In the genomic region with DNA sequence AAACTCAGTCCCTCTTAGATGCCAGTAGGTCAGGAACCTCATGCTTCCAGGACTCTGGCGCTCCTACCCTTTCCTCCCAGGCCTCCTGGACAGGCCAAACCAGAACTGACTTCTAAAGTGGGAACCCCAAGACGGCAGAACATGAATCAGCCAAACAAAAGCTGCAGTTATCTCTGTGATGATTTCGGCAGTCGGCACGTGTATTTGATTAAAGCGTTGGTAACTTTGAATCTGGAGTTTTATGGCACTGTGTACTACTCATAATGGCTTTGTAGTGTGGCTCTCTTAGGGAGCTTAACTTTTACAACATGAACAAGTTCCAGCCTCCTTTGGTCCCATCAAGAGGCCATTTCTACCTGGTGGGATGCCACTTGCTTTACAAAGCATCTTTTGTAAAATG, we compare ENCODE assay signal across 11 cellular contexts. TPM values are rescaled to one million over a fixed set of nuclear protein-coding genes. Genes with fewer than 3 reads are reported as not detected.
DNase-seq lines count a peak whose midpoint lies in the region; ATAC-seq and TF ChIP-seq lines count a peak whose summit lies in the region.
"Had no signal": no experiment of that assay in that cellular context is flagged by ENCODE, and none has a peak within 500 bp of the region (broad histone marks: within the 10 kb centered on the region; RNA-seq: fewer than 3 reads in every experiment).

No MANE protein-coding gene starts in this region.

- TF ChIP-seq CTCF in Panc1 (IDR thresholded peaks at IDR 0.05) (no peak), coronary artery (IDR thresholded peaks at IDR 0.05) (no peak), thyroid gland (IDR thresholded peaks at IDR 0.05) (no peak), BE2C (IDR thresholded peaks at IDR 0.05; ENCODE audit: low read depth, low read length) (no peak)

- no peaks in the 10 kb centered on the region for H3K27me3 ChIP-seq in Panc1 (ENCODE audit: control insufficient read depth, insufficient read depth, low read length)
- H3K27me3 ChIP-seq in mucosa of stomach (ENCODE audit: control insufficient read depth, insufficient read depth, low read length), result no peaks in the 10 kb centered on the region
- H3K27me3 ChIP-seq in thyroid gland, result no peaks in the 10 kb centered on the region
- no peaks in the 10 kb centered on the region for H3K27me3 ChIP-seq in BE2C

- in situ Hi-C loops in Panc1 (cut with HindIII; ENCODE audit: low pct_unique_long_range_greater_than_20kb, low sequenced_read_pairs), result loop anchor here (25.0 kb wide), 2 partner anchors 1126 to 1676 kb away; a partner anchor contains a TSS

- H3K4me3 ChIP-seq in Panc1 (ENCODE audit: low read depth in 2 of 2, low read length in 2 of 2) (no peak overlapping the region), coronary artery (peak overlapping the region; percentile 8), mucosa of stomach (ENCODE audit: low read length) (no peak overlapping the region), thyroid gland (replicated peaks in 1 of 3) (no peak overlapping the region), BE2C (ENCODE audit: low read depth, low read length) (no peak overlapping the region)

- H3K36me3 ChIP-seq in Panc1 (ENCODE audit: control insufficient read depth, insufficient read depth, low read length) (peaks cover 21% of the 10 kb centered on the region; the same call in 1 of the 2 replicates), mucosa of stomach (ENCODE audit: control insufficient read depth, insufficient read depth, low read length) (no peaks in the 10 kb centered on the region), thyroid gland (no peaks in the 10 kb centered on the region), BE2C (peaks cover 10% of the 10 kb centered on the region)

- BruUV-seq in Panc1 (replicated peaks; lab: Mats Ljungman, UMichigan), result no TSS peak

- WGBS in thyroid gland, 2 donors, result 51 to 57% methylated on average over 5 to 6 of the region's 6 CpGs

- POLR2A ChIA-PET in Panc1 (lab: Charles Lee), result interaction anchor here (0.6 to 1.0 kb wide), 2 partner anchors 13 to 137 kb away, joined by 3 to 9 read pairs; no protein-coding TSS in a partner anchor

- H3K27ac ChIP-seq in Panc1 (ENCODE audit: low read length) (peak overlapping the region; percentile 96), coronary artery (peak overlapping the region; percentile 81 to 99), thyroid gland (peak overlapping the region; percentile 96 to 97 (median 97))

- H3K9ac ChIP-seq in mucosa of stomach (ENCODE audit: low read length), result peak overlapping the region; percentile 20

- no peak for TF ChIP-seq POLR2A in thyroid gland (IDR thresholded peaks at IDR 0.05)

- CTCF ChIA-PET in Panc1 (lab: Charles Lee), result interaction anchor here (1.2 kb wide), 1 partner anchor 10 kb away, joined by 5 read pairs; no protein-coding TSS in a partner anchor

- no peaks in the 10 kb centered on the region for H3K9me3 ChIP-seq in Panc1 (ENCODE audit: control insufficient read depth, insufficient read depth, low read depth, low read length)
- no peaks in the 10 kb centered on the region for H3K9me3 ChIP-seq in mucosa of stomach (ENCODE audit: control insufficient read depth, low read length)
- no peaks in the 10 kb centered on the region for H3K9me3 ChIP-seq in thyroid gland
- H3K9me3 ChIP-seq in BE2C, result no peaks in the 10 kb centered on the region

- H3K4me1 ChIP-seq in Panc1 (ENCODE audit: control insufficient read depth, insufficient read depth, low read length) (peaks cover 100% of the 10 kb centered on the region), mucosa of stomach (ENCODE audit: control insufficient read depth, insufficient read depth, low read length) (peaks cover 95% of the 10 kb centered on the region), thyroid gland (peaks cover 97 to 100% of the 10 kb centered on the region in 2 donors), BE2C (no peaks in the 10 kb centered on the region; the same call in 1 of the 2 replicates)

- ATAC-seq in Panc1 (no peak), HG03354 (IDR thresholded peaks at IDR 0.05; ENCODE audit: poor library complexity, severe bottlenecking, unreplicated experiment) (no peak), GM21360 (IDR thresholded peaks at IDR 0.05; ENCODE audit: unreplicated experiment) (no peak)

- intact Hi-C loops in Panc1 (cut with micrococcal nuclease; ENCODE audit: unreplicated experiment) (no loop called here), thyroid gland (cut with DNase I) (no loop called here)

- DNase-seq in Panc1 (ENCODE audit: low read depth, low spot score) (no peak), coronary artery (ENCODE audit: low spot score) (no peak), thyroid gland (no peak), BE2C (no peak), dedifferentiated amniotic fluid mesenchymal stem cell (ENCODE audit: extremely low spot score) (no peak)
- DNase-seq: DMS79 treated with DMSO at 0.1 percent for 48 hours, erythroblast, KG1 had no signal

RNA-seq across cellular contexts. Expression of a gene that starts 13.7 kb away (rescaled TPM):
- 3,297 TPM for total RNA-seq in Panc1 (2021; ENCODE audit: unreplicated experiment)
- polyA plus RNA-seq in Panc1 (2012; ENCODE audit: insufficient read length), result 5,405 TPM
- total RNA-seq in thyroid gland, result 100 to 1,000 TPM; 191 to 479 (median 365) TPM
- 179 TPM for polyA plus RNA-seq in BE2C (2012; ENCODE audit: insufficient read depth, insufficient read length, low read depth)

RNA-seq across cellular contexts. Expression of a gene that starts 42.2 kb away (rescaled TPM):
- total RNA-seq in Panc1 (2021; ENCODE audit: unreplicated experiment), result 2,011 TPM
- polyA plus RNA-seq in Panc1 (2012; ENCODE audit: insufficient read length), result 2,958 TPM
- total RNA-seq in thyroid gland, result 100 to 1,000 TPM; 205 to 504 (median 440) TPM
- 581 TPM for polyA plus RNA-seq in BE2C (2012; ENCODE audit: insufficient read depth, insufficient read length, low read depth)

RNA-seq across cellular contexts. Expression of a gene that starts 43.4 kb away (rescaled TPM):
- total RNA-seq in Panc1 (2021; ENCODE audit: unreplicated experiment), result 11.1 TPM
- 9.2 TPM for polyA plus RNA-seq in Panc1 (2012; ENCODE audit: insufficient read length)
- 1 to 10 TPM in 3 of 4 donors, under 1 TPM in 1; 0.83 to 9.7 (median 2.2) TPM for total RNA-seq in thyroid gland
- polyA plus RNA-seq in BE2C (2012; ENCODE audit: insufficient read depth, insufficient read length, low read depth), result 10.0 TPM
